1 cellular context compared by ENCODE assay signal in the genomic region with DNA sequence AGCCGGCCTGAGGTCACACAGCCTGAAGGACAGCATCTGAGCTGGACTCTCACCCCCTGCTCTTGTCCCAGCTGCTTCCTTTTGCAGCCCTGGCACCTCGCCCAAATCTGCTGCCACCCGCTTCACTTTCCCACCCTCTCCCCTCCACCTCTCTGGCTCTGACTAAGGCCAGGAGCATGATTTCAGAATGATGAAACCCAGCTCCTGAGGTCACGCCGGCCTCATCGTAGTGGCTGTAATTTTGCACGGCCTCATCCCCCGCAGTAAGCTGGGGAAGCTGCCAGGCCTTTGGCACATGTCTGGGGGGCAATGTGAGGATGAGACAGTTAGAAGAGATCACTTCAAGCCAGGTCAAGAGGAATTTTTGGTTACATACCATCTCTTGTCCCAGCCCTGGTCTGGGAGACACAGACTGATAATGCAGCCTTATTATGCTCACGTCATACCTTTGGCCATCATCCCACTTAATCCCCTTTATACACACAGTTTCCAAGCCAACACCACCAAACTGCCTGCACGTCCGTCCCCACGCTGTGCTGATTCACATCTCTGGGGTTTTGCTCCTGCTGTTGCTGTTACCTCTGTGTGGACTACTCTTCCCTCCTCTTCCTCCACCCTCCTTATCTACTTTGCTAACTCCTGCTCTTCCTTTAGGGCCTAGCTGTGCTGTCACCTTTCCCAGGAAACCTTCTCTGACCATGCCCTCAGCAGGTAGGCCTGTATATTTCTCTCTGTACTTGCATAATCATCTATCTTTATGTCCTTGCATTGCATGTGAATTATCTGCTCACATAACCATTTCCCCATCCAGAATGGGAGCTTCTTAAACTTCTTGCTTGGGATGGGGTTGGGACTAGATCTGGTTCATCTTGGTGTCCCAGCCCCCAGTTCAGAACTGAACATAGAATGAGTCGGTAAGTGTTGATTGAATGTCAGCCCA.
A peak's percentile ranks its signal among the peaks of the same experiment; 100 is the strongest.
TF ChIP-seq lines count a peak whose summit lies in the region.

No MANE protein-coding gene starts in this region.

TF ChIP-seq in A549, 52 proteins besides CTCF, POLR2A, EP300 and RAD21 (continued from another document):
- TF ChIP-seq, protein P1, sequence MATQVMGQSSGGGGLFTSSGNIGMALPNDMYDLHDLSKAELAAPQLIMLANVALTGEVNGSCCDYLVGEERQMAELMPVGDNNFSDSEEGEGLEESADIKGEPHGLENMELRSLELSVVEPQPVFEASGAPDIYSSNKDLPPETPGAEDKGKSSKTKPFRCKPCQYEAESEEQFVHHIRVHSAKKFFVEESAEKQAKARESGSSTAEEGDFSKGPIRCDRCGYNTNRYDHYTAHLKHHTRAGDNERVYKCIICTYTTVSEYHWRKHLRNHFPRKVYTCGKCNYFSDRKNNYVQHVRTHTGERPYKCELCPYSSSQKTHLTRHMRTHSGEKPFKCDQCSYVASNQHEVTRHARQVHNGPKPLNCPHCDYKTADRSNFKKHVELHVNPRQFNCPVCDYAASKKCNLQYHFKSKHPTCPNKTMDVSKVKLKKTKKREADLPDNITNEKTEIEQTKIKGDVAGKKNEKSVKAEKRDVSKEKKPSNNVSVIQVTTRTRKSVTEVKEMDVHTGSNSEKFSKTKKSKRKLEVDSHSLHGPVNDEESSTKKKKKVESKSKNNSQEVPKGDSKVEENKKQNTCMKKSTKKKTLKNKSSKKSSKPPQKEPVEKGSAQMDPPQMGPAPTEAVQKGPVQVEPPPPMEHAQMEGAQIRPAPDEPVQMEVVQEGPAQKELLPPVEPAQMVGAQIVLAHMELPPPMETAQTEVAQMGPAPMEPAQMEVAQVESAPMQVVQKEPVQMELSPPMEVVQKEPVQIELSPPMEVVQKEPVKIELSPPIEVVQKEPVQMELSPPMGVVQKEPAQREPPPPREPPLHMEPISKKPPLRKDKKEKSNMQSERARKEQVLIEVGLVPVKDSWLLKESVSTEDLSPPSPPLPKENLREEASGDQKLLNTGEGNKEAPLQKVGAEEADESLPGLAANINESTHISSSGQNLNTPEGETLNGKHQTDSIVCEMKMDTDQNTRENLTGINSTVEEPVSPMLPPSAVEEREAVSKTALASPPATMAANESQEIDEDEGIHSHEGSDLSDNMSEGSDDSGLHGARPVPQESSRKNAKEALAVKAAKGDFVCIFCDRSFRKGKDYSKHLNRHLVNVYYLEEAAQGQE (IDR thresholded peaks at IDR 0.05) = no peak
- TF ChIP-seq CHD4 (IDR thresholded peaks at IDR 0.05; ENCODE audit: borderline replicate concordance) (no peak), FOXS1 (CRISPR knock-in tag; IDR thresholded peaks at IDR 0.05) (0 out of 2 replicates have a peak, but pooled peaks have one; percentile 52), MAFK (IDR thresholded peaks at IDR 0.05; ENCODE audit: partially characterized antibody) (peak; percentile 64), PHF8 (IDR thresholded peaks at IDR 0.05; ENCODE audit: borderline replicate concordance, low read depth) (no peak), HOXB5 (CRISPR knock-in tag; IDR thresholded peaks at IDR 0.05) (peak; percentile 85), CEBPB (IDR thresholded peaks at IDR 0.05) (peak; percentile 81 to 94), EHF (CRISPR knock-in tag; IDR thresholded peaks at IDR 0.05) (peak; percentile 75), RNF2 (IDR thresholded peaks at IDR 0.05; ENCODE audit: borderline replicate concordance, low read depth) (no peak), ZNF302 (CRISPR knock-in tag; IDR thresholded peaks at IDR 0.05) (no peak), ZC3H11A (IDR thresholded peaks at IDR 0.05) (no peak), TFCP2L1 (CRISPR knock-in tag; IDR thresholded peaks at IDR 0.05) (no peak; the same call in 1 of the 2 replicates), ZSCAN20 (CRISPR knock-in tag; IDR thresholded peaks at IDR 0.05) (peak; percentile 80), KDM1A (IDR thresholded peaks at IDR 0.05; ENCODE audit: low read depth) (no peak), CBX2 (IDR thresholded peaks at IDR 0.05; ENCODE audit: borderline replicate concordance, low read depth) (no peak), BHLHE40 (IDR thresholded peaks at IDR 0.05; ENCODE audit: low read depth, low read length) (no peak), JUNB (IDR thresholded peaks at IDR 0.05) (peak; percentile 92), RFX5 (IDR thresholded peaks at IDR 0.05) (no peak; the same call in 1 of the 2 replicates), SREBF2 (IDR thresholded peaks at IDR 0.05) (no peak), POLR2AphosphoS2 (conservative IDR thresholded peaks at IDR 0.05; ENCODE audit: low read length) (no peak), CHD2 (IDR thresholded peaks at IDR 0.05; ENCODE audit: low read length, partially characterized antibody) (no peak), RARB (CRISPR knock-in tag; IDR thresholded peaks at IDR 0.05) (peak; percentile 77)
- TF ChIP-seq, protein P2, sequence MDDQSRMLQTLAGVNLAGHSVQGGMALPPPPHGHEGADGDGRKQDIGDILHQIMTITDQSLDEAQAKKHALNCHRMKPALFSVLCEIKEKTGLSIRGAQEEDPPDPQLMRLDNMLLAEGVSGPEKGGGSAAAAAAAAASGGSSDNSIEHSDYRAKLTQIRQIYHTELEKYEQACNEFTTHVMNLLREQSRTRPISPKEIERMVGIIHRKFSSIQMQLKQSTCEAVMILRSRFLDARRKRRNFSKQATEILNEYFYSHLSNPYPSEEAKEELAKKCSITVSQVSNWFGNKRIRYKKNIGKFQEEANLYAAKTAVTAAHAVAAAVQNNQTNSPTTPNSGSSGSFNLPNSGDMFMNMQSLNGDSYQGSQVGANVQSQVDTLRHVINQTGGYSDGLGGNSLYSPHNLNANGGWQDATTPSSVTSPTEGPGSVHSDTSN (IDR thresholded peaks at IDR 0.05) = 0 out of 2 replicates have a peak, but pooled peaks have one; percentile 64
- TF ChIP-seq, protein P3, sequence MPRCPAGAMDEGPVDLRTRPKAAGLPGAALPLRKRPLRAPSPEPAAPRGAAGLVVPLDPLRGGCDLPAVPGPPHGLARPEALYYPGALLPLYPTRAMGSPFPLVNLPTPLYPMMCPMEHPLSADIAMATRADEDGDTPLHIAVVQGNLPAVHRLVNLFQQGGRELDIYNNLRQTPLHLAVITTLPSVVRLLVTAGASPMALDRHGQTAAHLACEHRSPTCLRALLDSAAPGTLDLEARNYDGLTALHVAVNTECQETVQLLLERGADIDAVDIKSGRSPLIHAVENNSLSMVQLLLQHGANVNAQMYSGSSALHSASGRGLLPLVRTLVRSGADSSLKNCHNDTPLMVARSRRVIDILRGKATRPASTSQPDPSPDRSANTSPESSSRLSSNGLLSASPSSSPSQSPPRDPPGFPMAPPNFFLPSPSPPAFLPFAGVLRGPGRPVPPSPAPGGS (IDR thresholded peaks at IDR 0.05) = peak; percentile 87; the same call in 2 of the 3 replicates
- TF ChIP-seq, protein P4, sequence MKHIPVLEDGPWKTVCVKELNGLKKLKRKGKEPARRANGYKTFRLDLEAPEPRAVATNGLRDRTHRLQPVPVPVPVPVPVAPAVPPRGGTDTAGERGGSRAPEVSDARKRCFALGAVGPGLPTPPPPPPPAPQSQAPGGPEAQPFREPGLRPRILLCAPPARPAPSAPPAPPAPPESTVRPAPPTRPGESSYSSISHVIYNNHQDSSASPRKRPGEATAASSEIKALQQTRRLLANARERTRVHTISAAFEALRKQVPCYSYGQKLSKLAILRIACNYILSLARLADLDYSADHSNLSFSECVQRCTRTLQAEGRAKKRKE (CRISPR knock-in tag; IDR thresholded peaks at IDR 0.05; ENCODE audit: low read depth) = peak; percentile 94
- TF ChIP-seq, protein P5, sequence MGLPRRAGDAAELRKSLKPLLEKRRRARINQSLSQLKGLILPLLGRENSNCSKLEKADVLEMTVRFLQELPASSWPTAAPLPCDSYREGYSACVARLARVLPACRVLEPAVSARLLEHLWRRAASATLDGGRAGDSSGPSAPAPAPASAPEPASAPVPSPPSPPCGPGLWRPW (IDR thresholded peaks at IDR 0.05) = peak; percentile 46; the same call in 1 of the 2 replicates
- TF ChIP-seq, protein P6, sequence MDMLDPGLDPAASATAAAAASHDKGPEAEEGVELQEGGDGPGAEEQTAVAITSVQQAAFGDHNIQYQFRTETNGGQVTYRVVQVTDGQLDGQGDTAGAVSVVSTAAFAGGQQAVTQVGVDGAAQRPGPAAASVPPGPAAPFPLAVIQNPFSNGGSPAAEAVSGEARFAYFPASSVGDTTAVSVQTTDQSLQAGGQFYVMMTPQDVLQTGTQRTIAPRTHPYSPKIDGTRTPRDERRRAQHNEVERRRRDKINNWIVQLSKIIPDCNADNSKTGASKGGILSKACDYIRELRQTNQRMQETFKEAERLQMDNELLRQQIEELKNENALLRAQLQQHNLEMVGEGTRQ (IDR thresholded peaks at IDR 0.05) = no peak
- TF ChIP-seq, protein P7, sequence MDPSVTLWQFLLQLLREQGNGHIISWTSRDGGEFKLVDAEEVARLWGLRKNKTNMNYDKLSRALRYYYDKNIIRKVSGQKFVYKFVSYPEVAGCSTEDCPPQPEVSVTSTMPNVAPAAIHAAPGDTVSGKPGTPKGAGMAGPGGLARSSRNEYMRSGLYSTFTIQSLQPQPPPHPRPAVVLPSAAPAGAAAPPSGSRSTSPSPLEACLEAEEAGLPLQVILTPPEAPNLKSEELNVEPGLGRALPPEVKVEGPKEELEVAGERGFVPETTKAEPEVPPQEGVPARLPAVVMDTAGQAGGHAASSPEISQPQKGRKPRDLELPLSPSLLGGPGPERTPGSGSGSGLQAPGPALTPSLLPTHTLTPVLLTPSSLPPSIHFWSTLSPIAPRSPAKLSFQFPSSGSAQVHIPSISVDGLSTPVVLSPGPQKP (IDR thresholded peaks at IDR 0.05; ENCODE audit: low read depth, low read length) = no peak
- TF ChIP-seq, protein P8, sequence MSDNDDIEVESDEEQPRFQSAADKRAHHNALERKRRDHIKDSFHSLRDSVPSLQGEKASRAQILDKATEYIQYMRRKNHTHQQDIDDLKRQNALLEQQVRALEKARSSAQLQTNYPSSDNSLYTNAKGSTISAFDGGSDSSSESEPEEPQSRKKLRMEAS (IDR thresholded peaks at IDR 0.05) = peak; percentile 90
